1 cellular context compared by ENCODE assay signal in the genomic region with DNA sequence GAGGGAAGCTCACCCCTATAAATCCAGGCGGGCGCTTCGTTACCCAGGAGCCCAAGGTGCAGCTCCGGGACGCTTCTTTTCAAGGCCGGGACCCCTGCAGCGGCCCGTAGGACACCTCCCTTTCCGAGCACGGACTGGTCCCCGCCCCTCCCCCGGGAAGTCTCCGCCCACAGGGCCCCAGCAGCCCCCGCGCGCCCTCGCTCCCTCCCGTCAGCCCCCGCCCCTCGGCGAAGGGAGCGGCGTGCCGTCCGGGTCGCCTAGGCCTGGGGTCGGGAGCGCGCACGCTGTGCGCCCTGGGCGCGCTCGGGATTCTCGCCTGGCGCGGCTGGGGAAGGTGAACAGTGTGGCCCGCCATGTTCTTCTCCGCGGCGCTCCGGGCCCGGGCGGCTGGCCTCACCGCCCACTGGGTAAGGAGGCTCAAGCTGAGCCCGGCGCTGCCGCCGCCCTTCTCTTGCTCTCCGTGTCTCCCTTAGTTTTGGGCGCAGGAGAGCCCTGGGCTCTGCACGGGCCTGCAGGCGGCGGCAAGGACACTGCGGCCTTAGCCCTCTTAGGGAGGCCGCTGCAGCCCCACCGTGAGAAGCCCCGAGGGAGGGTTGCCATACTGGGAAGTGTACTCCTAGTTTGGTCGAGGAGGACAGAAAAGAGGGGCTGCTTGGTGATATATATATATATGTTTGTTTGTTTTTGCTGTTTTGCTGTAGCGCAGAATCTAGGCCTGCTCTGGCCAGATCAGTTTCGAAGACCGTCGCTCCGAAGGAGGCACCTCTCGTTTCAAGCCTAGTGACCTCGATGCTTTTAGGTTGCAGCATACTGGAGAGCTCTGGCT.
A peak's percentile ranks its signal among the peaks of the same experiment; 100 is the strongest.
TF ChIP-seq lines count a peak whose summit lies in the region.

A gene (plus strand): TSS at position 309 of the 826 bp plus-strand sequence. CDS start 45 bp downstream, at position 354.

TF ChIP-seq in HepG2, 621 proteins besides CTCF, POLR2A, EP300 and RAD21 (continued from another document and continues in another):
- TF ChIP-seq, protein P1, sequence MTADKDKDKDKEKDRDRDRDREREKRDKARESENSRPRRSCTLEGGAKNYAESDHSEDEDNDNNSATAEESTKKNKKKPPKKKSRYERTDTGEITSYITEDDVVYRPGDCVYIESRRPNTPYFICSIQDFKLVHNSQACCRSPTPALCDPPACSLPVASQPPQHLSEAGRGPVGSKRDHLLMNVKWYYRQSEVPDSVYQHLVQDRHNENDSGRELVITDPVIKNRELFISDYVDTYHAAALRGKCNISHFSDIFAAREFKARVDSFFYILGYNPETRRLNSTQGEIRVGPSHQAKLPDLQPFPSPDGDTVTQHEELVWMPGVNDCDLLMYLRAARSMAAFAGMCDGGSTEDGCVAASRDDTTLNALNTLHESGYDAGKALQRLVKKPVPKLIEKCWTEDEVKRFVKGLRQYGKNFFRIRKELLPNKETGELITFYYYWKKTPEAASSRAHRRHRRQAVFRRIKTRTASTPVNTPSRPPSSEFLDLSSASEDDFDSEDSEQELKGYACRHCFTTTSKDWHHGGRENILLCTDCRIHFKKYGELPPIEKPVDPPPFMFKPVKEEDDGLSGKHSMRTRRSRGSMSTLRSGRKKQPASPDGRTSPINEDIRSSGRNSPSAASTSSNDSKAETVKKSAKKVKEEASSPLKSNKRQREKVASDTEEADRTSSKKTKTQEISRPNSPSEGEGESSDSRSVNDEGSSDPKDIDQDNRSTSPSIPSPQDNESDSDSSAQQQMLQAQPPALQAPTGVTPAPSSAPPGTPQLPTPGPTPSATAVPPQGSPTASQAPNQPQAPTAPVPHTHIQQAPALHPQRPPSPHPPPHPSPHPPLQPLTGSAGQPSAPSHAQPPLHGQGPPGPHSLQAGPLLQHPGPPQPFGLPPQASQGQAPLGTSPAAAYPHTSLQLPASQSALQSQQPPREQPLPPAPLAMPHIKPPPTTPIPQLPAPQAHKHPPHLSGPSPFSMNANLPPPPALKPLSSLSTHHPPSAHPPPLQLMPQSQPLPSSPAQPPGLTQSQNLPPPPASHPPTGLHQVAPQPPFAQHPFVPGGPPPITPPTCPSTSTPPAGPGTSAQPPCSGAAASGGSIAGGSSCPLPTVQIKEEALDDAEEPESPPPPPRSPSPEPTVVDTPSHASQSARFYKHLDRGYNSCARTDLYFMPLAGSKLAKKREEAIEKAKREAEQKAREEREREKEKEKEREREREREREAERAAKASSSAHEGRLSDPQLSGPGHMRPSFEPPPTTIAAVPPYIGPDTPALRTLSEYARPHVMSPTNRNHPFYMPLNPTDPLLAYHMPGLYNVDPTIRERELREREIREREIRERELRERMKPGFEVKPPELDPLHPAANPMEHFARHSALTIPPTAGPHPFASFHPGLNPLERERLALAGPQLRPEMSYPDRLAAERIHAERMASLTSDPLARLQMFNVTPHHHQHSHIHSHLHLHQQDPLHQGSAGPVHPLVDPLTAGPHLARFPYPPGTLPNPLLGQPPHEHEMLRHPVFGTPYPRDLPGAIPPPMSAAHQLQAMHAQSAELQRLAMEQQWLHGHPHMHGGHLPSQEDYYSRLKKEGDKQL (CRISPR knock-in tag; IDR thresholded peaks at IDR 0.05; ENCODE audit: low read depth), result 0 out of 2 replicates have a peak, but pooled peaks have one; percentile 46
- no peak; the same call in 1 of the 2 replicates for TF ChIP-seq NAIF1 (CRISPR knock-in tag; IDR thresholded peaks at IDR 0.05; ENCODE audit: borderline replicate concordance)
- no peak for TF ChIP-seq MBD4 (IDR thresholded peaks at IDR 0.05; ENCODE audit: borderline replicate concordance, low read length)
- TF ChIP-seq, protein P2, sequence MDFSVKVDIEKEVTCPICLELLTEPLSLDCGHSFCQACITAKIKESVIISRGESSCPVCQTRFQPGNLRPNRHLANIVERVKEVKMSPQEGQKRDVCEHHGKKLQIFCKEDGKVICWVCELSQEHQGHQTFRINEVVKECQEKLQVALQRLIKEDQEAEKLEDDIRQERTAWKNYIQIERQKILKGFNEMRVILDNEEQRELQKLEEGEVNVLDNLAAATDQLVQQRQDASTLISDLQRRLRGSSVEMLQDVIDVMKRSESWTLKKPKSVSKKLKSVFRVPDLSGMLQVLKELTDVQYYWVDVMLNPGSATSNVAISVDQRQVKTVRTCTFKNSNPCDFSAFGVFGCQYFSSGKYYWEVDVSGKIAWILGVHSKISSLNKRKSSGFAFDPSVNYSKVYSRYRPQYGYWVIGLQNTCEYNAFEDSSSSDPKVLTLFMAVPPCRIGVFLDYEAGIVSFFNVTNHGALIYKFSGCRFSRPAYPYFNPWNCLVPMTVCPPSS (IDR thresholded peaks at IDR 0.05), result no peak
- TF ChIP-seq RORA (CRISPR knock-in tag; IDR thresholded peaks at IDR 0.05), result no peak
- TF ChIP-seq ZNF530 (CRISPR knock-in tag; IDR thresholded peaks at IDR 0.05; ENCODE audit: low read depth), result no peak
- no peak for TF ChIP-seq ZNF10 (CRISPR knock-in tag; IDR thresholded peaks at IDR 0.05; ENCODE audit: borderline replicate concordance, low read depth)
- TF ChIP-seq, protein P3, sequence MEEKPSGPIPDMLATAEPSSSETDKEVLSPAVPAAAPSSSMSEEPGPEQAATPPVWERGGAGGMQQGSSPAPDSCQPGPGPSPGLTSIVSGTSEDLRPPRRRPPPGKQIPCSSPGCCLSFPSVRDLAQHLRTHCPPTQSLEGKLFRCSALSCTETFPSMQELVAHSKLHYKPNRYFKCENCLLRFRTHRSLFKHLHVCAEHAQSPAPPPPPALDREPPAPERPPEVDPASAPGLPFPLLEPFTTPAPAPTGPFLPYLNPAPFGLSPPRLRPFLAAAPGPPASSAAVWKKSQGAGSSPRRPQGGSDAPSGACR (CRISPR knock-in tag; IDR thresholded peaks at IDR 0.05), result no peak
- no peak; the same call in 1 of the 2 replicates for TF ChIP-seq JUND (CRISPR knock-in tag; IDR thresholded peaks at IDR 0.05)
- TF ChIP-seq CENPX (CRISPR knock-in tag; IDR thresholded peaks at IDR 0.05), result no peak
- peak; percentile 71 for TF ChIP-seq TEAD3 (CRISPR knock-in tag; optimal IDR thresholded peaks at IDR 0.05; ENCODE audit: borderline replicate concordance)
- TF ChIP-seq SCMH1 (CRISPR knock-in tag; IDR thresholded peaks at IDR 0.05; ENCODE audit: borderline replicate concordance), result no peak
- TF ChIP-seq RXRB (CRISPR knock-in tag; IDR thresholded peaks at IDR 0.05; ENCODE audit: borderline replicate concordance), result peak; percentile 15; the same call in 1 of the 2 replicates
- TF ChIP-seq NFATC3 (CRISPR knock-in tag; IDR thresholded peaks at IDR 0.05), result no peak
- TF ChIP-seq ZFP37 (CRISPR knock-in tag; IDR thresholded peaks at IDR 0.05; ENCODE audit: borderline replicate concordance), result no peak; the same call in 1 of the 2 replicates
- no peak for TF ChIP-seq ZNF615 (CRISPR knock-in tag; IDR thresholded peaks at IDR 0.05; ENCODE audit: borderline replicate concordance)
- peak; percentile 45; the same call in 1 of the 2 replicates for TF ChIP-seq ZNF703 (CRISPR knock-in tag; IDR thresholded peaks at IDR 0.05; ENCODE audit: borderline replicate concordance)
- peak; percentile 59 for TF ChIP-seq HNRNPLL (IDR thresholded peaks at IDR 0.05; ENCODE audit: low read depth, low read length, poor library complexity, severe bottlenecking)
- peak; percentile 32; the same call in 1 of the 2 replicates for TF ChIP-seq ZNF777 (CRISPR knock-in tag; IDR thresholded peaks at IDR 0.05)
- TF ChIP-seq ZSCAN12 (CRISPR knock-in tag; IDR thresholded peaks at IDR 0.05), result no peak
- TF ChIP-seq ZBTB42 (CRISPR knock-in tag; IDR thresholded peaks at IDR 0.05), result no peak
- no peak for TF ChIP-seq GLI4 (CRISPR knock-in tag; IDR thresholded peaks at IDR 0.05; ENCODE audit: borderline replicate concordance)
- no peak for TF ChIP-seq AGO1 (IDR thresholded peaks at IDR 0.05; ENCODE audit: low read depth, low read length, poor library complexity, severe bottlenecking)
- TF ChIP-seq TARDBP (CRISPR knock-in tag; IDR thresholded peaks at IDR 0.05), result peak; percentile 93
- peak; percentile 59; the same call in 1 of the 2 replicates for TF ChIP-seq KDM2A (CRISPR knock-in tag; IDR thresholded peaks at IDR 0.05; ENCODE audit: borderline replicate concordance, low read depth)
- peak; percentile 91; the same call in 1 of the 2 replicates for TF ChIP-seq ZNF224 (CRISPR knock-in tag; IDR thresholded peaks at IDR 0.05)
- no peak for TF ChIP-seq MIER2 (CRISPR knock-in tag; IDR thresholded peaks at IDR 0.05)
- peak; percentile 56 for TF ChIP-seq SKI (IDR thresholded peaks at IDR 0.05; ENCODE audit: partially characterized antibody)
- no peak for TF ChIP-seq TCF12 (IDR thresholded peaks at IDR 0.05)
- 0 out of 2 replicates have a peak, but pooled peaks have one; percentile 11 for TF ChIP-seq TCF12 (CRISPR knock-in tag; IDR thresholded peaks at IDR 0.05)
- TF ChIP-seq, protein P4, sequence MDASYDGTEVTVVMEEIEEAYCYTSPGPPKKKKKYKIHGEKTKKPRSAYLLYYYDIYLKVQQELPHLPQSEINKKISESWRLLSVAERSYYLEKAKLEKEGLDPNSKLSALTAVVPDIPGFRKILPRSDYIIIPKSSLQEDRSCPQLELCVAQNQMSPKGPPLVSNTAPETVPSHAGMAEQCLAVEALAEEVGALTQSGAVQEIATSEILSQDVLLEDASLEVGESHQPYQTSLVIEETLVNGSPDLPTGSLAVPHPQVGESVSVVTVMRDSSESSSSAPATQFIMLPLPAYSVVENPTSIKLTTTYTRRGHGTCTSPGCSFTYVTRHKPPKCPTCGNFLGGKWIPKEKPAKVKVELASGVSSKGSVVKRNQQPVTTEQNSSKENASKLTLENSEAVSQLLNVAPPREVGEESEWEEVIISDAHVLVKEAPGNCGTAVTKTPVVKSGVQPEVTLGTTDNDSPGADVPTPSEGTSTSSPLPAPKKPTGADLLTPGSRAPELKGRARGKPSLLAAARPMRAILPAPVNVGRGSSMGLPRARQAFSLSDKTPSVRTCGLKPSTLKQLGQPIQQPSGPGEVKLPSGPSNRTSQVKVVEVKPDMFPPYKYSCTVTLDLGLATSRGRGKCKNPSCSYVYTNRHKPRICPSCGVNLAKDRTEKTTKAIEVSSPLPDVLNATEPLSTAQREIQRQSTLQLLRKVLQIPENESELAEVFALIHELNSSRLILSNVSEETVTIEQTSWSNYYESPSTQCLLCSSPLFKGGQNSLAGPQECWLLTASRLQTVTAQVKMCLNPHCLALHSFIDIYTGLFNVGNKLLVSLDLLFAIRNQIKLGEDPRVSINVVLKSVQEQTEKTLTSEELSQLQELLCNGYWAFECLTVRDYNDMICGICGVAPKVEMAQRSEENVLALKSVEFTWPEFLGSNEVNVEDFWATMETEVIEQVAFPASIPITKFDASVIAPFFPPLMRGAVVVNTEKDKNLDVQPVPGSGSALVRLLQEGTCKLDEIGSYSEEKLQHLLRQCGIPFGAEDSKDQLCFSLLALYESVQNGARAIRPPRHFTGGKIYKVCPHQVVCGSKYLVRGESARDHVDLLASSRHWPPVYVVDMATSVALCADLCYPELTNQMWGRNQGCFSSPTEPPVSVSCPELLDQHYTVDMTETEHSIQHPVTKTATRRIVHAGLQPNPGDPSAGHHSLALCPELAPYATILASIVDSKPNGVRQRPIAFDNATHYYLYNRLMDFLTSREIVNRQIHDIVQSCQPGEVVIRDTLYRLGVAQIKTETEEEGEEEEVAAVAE (CRISPR knock-in tag; IDR thresholded peaks at IDR 0.05; ENCODE audit: borderline replicate concordance), result no peak
- no peak for TF ChIP-seq RFX3 (CRISPR knock-in tag; IDR thresholded peaks at IDR 0.05)
- no peak for TF ChIP-seq REL (CRISPR knock-in tag; conservative IDR thresholded peaks at IDR 0.05)
- TF ChIP-seq RELA (CRISPR knock-in tag; IDR thresholded peaks at IDR 0.05), result peak; percentile 78; the same call in 1 of the 2 replicates
- no peak for TF ChIP-seq ZNF878 (CRISPR knock-in tag; IDR thresholded peaks at IDR 0.05)
- no peak; the same call in 1 of the 2 replicates for TF ChIP-seq ZSCAN9 (CRISPR knock-in tag; IDR thresholded peaks at IDR 0.05; ENCODE audit: borderline replicate concordance)
- peak; percentile 49; the same call in 1 of the 2 replicates for TF ChIP-seq ZNF816 (CRISPR knock-in tag; IDR thresholded peaks at IDR 0.05; ENCODE audit: borderline replicate concordance)
- TF ChIP-seq, protein P5, sequence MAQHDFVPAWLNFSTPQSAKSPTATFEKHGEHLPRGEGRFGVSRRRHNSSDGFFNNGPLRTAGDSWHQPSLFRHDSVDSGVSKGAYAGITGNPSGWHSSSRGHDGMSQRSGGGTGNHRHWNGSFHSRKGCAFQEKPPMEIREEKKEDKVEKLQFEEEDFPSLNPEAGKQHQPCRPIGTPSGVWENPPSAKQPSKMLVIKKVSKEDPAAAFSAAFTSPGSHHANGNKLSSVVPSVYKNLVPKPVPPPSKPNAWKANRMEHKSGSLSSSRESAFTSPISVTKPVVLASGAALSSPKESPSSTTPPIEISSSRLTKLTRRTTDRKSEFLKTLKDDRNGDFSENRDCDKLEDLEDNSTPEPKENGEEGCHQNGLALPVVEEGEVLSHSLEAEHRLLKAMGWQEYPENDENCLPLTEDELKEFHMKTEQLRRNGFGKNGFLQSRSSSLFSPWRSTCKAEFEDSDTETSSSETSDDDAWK (CRISPR knock-in tag; IDR thresholded peaks at IDR 0.05), result no peak
- TF ChIP-seq, protein P6, sequence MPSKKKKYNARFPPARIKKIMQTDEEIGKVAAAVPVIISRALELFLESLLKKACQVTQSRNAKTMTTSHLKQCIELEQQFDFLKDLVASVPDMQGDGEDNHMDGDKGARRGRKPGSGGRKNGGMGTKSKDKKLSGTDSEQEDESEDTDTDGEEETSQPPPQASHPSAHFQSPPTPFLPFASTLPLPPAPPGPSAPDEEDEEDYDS (CRISPR knock-in tag; IDR thresholded peaks at IDR 0.05), result peak; percentile 75; the same call in 1 of the 2 replicates
- TF ChIP-seq GTF3A (CRISPR knock-in tag; conservative IDR thresholded peaks at IDR 0.05), result no peak
- peak; percentile 83 for TF ChIP-seq MED1 (CRISPR knock-in tag; IDR thresholded peaks at IDR 0.05)
- no peak for TF ChIP-seq HDAC6 (IDR thresholded peaks at IDR 0.05; ENCODE audit: low read depth, low read length)
- no peak for TF ChIP-seq NFRKB (IDR thresholded peaks at IDR 0.05)
- no peak for TF ChIP-seq ZBTB1 (CRISPR knock-in tag; IDR thresholded peaks at IDR 0.05; ENCODE audit: borderline replicate concordance)
- TF ChIP-seq ZFP82 (CRISPR knock-in tag; IDR thresholded peaks at IDR 0.05; ENCODE audit: borderline replicate concordance), result 0 out of 2 replicates have a peak, but pooled peaks have one; percentile 59
- no peak for TF ChIP-seq ZNF549 (CRISPR knock-in tag; IDR thresholded peaks at IDR 0.05)
- no peak for TF ChIP-seq REXO4 (CRISPR knock-in tag; IDR thresholded peaks at IDR 0.05; ENCODE audit: borderline replicate concordance)
- peak; percentile 74; the same call in 1 of the 2 replicates for TF ChIP-seq ZNF839 (CRISPR knock-in tag; IDR thresholded peaks at IDR 0.05; ENCODE audit: borderline replicate concordance)
- peak; percentile 71 for TF ChIP-seq KDM3A (CRISPR knock-in tag; IDR thresholded peaks at IDR 0.05; ENCODE audit: low read depth)
- TF ChIP-seq, protein P7, sequence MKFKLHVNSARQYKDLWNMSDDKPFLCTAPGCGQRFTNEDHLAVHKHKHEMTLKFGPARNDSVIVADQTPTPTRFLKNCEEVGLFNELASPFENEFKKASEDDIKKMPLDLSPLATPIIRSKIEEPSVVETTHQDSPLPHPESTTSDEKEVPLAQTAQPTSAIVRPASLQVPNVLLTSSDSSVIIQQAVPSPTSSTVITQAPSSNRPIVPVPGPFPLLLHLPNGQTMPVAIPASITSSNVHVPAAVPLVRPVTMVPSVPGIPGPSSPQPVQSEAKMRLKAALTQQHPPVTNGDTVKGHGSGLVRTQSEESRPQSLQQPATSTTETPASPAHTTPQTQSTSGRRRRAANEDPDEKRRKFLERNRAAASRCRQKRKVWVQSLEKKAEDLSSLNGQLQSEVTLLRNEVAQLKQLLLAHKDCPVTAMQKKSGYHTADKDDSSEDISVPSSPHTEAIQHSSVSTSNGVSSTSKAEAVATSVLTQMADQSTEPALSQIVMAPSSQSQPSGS (CRISPR knock-in tag; IDR thresholded peaks at IDR 0.05), result 0 out of 2 replicates have a peak, but pooled peaks have one; percentile 15
- TF ChIP-seq ARNTL (CRISPR knock-in tag; IDR thresholded peaks at IDR 0.05), result peak; percentile 78
- no peak for TF ChIP-seq SP2 (CRISPR knock-in tag; IDR thresholded peaks at IDR 0.05)
